Comparison of ENCODE assay signal across 8 cellular contexts in genomic region chr11:66744485-66745355, GRCh38. TPM values are rescaled to one million over a fixed set of nuclear protein-coding genes. Genes with fewer than 3 reads are reported as not detected.
DNase-seq lines count a peak whose midpoint lies in the region; ATAC-seq and TF ChIP-seq lines count a peak whose summit lies in the region.

No MANE protein-coding gene starts in this region.

- under 1% methylated on average over 60 of the region's 95 CpGs for WGBS in smooth muscle cell (ENCODE audit: low lambda C conversion rate)

- H3K27me3 ChIP-seq in WERI-Rb-1 (ENCODE audit: insufficient read depth, low read depth, severe bottlenecking), result no peaks in the 10 kb centered on the region
- H3K27me3 ChIP-seq in breast epithelium, result no peaks in the 10 kb centered on the region
- no peaks in the 10 kb centered on the region for H3K27me3 ChIP-seq in smooth muscle cell (ENCODE audit: low read depth)

- H3K27ac ChIP-seq in 22Rv1 (peak overlapping the region; percentile 87), WERI-Rb-1 (peak overlapping the region; percentile 90), breast epithelium (peak overlapping the region; percentile 91 to 93), smooth muscle cell (ENCODE audit: low read depth) (no peak overlapping the region)

- H3K79me2 ChIP-seq in smooth muscle cell (ENCODE audit: low read depth), result peaks cover 33% of the 10 kb centered on the region

- DNase-seq in NCI-H2171 treated with DMSO at 0.1 percent for 48 hours (lab: John Stamatoyannopoulos, UW) (peak; percentile 81), WERI-Rb-1 (peak; percentile 91), breast epithelium (ENCODE audit: low spot score in 2 of 2) (peak; percentile 78 to 79), iPS-NIHi7 (ENCODE audit: extremely low spot score) (peak; percentile 96), smooth muscle cell (lab: John Stamatoyannopoulos, UW; ENCODE audit: unreplicated experiment) (peak; percentile 63)

- intact Hi-C loops in breast epithelium (cut with DNase I; ENCODE audit: low total_unique reads), result no loop called here

- H3K9me3 ChIP-seq in WERI-Rb-1 (ENCODE audit: severe bottlenecking), result no peaks in the 10 kb centered on the region
- no peaks in the 10 kb centered on the region for H3K9me3 ChIP-seq in breast epithelium
- no peaks in the 10 kb centered on the region for H3K9me3 ChIP-seq in smooth muscle cell (replicated peaks; ENCODE audit: low read depth)

- H3K4me1 ChIP-seq in breast epithelium (no peaks in the 10 kb centered on the region), smooth muscle cell (ENCODE audit: low read depth) (peaks cover 4% of the 10 kb centered on the region)

- TF ChIP-seq CTCF in 22Rv1 (IDR thresholded peaks at IDR 0.05) (no peak), WERI-Rb-1 (IDR thresholded peaks at IDR 0.05; ENCODE audit: low read depth, low read length) (no peak), breast epithelium (IDR thresholded peaks at IDR 0.05) (no peak), smooth muscle cell (IDR thresholded peaks at IDR 0.05; ENCODE audit: borderline replicate concordance, insufficient read depth, poor library complexity, severe bottlenecking) (no peak)

- ATAC-seq in HG03066 (IDR thresholded peaks at IDR 0.05; ENCODE audit: low read depth, unreplicated experiment), result peak; percentile 71

- H2AFZ ChIP-seq in smooth muscle cell (ENCODE audit: low read depth), result peak overlapping the region; percentile 100

- H4K20me1 ChIP-seq in smooth muscle cell (ENCODE audit: low read depth), result peaks cover 9% of the 10 kb centered on the region

- no peaks in the 10 kb centered on the region for H3F3A ChIP-seq in smooth muscle cell (ENCODE audit: low read depth)

- H3K4me2 ChIP-seq in smooth muscle cell, result peak overlapping the region; percentile 100

- H3K4me3 ChIP-seq in WERI-Rb-1 (ENCODE audit: low read depth, low read length), result peak overlapping the region; percentile 94
- peak overlapping the region; percentile 73 to 86 (median 79) for H3K4me3 ChIP-seq in breast epithelium
- H3K4me3 ChIP-seq in smooth muscle cell, result peak overlapping the region; percentile 95

- TF ChIP-seq POLR2A in GM18526 (IDR thresholded peaks at IDR 0.05; ENCODE audit: extremely low read depth, insufficient read length) (peak; percentile 84), breast epithelium (IDR thresholded peaks at IDR 0.05) (no peak)

- peak overlapping the region; percentile 83 for H3K9ac ChIP-seq in smooth muscle cell (ENCODE audit: low read depth)

- H3K36me3 ChIP-seq in WERI-Rb-1 (no peaks in the 10 kb centered on the region), breast epithelium (no peaks in the 10 kb centered on the region), smooth muscle cell (ENCODE audit: low read depth) (no peaks in the 10 kb centered on the region)

RNA-seq across cellular contexts. Expression of gene SPTBN2, which starts 15.7 kb away (rescaled TPM):
- total RNA-seq in breast epithelium (10 to 100 TPM in 2 of 3 donors, 1 to 10 TPM in 1; 1.1 to 28.7 (median 27.2) TPM), smooth muscle cell (15.6 and 20.9 TPM in 2 replicates)
- 15.7 and 18.3 TPM in 2 replicates for polyA plus RNA-seq in smooth muscle cell
